Comparison of ENCODE assay signal across 8 cellular contexts in the genomic region with DNA sequence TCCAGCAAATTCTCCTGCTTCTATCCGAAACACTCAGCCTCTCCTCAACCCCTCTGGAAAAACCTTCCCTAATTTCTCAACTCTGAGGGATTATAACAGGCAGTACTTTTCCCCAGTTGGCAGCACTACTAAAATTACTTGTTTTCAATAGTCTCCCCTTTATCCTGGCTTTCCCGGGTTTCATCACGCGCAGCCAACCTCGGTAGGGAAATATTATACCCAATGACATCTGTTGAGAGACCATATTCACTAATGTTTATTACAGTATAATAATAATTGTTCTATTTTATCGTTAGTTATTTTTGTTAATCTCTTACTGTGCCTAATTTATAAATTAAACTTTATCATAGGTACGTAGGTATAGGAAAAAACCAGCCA. TPM values are rescaled to one million over a fixed set of nuclear protein-coding genes. Genes with fewer than 3 reads are reported as not detected.
DNase-seq lines count a peak whose midpoint lies in the region; ATAC-seq lines count a peak whose summit lies in the region.

No MANE protein-coding gene starts in this region.

- H3K27me3 Mint-ChIP-seq in activated T-cell treated with anti-CD3 and anti-CD28 coated beads, Interleukin-2, amount 50 U/mL, for 4 hours (ENCODE audit: low read depth), result no peaks in the 10 kb centered on the region
- H3K27me3 Mint-ChIP-seq in stimulated activated naive CD8-positive, alpha-beta T cell treated with anti-CD3 and anti-CD28 coated beads, Interleukin-15, amount 100 ng/mL, for 72 hours, result no peaks in the 10 kb centered on the region

- peaks cover 5% of the 10 kb centered on the region for H3K4me1 ChIP-seq in iPS-18a (ENCODE audit: control insufficient read depth, low read depth, low read length)

- peaks cover 14% of the 10 kb centered on the region for H3K36me3 ChIP-seq in iPS-18a (ENCODE audit: control insufficient read depth, low read depth, low read length)

- no peaks in the 10 kb centered on the region for H3K27me3 ChIP-seq in iPS-18a (ENCODE audit: control insufficient read depth, insufficient read depth, low read length)

- peak overlapping the region; percentile 100 for H3K4me3 ChIP-seq in iPS-18a (ENCODE audit: low read length)

- peaks cover 18% of the 10 kb centered on the region for H3K4me1 Mint-ChIP-seq in activated T-cell treated with anti-CD3 and anti-CD28 coated beads, Interleukin-2, amount 50 U/mL, for 4 hours (ENCODE audit: low read depth)
- H3K4me1 Mint-ChIP-seq in stimulated activated naive CD8-positive, alpha-beta T cell treated with anti-CD3 and anti-CD28 coated beads, Interleukin-15, amount 100 ng/mL, for 72 hours, result peaks cover 28% of the 10 kb centered on the region

- H3K36me3 Mint-ChIP-seq in activated T-cell treated with anti-CD3 and anti-CD28 coated beads, Interleukin-2, amount 50 U/mL, for 4 hours (ENCODE audit: insufficient read depth), result peaks cover 16% of the 10 kb centered on the region
- H3K36me3 Mint-ChIP-seq in activated naive CD4-positive, alpha-beta T cell treated with anti-CD3 and anti-CD28 coated beads, Interleukin-2, amount 50 U/mL, for 72 hours, result peaks cover 22 to 40% of the 10 kb centered on the region in 2 donors

- no peaks in the 10 kb centered on the region for H3K9me3 ChIP-seq in iPS-18a (ENCODE audit: control insufficient read depth, low read depth, low read length)

- peak overlapping the region; percentile 95 to 99 for H3K27ac Mint-ChIP-seq in activated naive CD4-positive, alpha-beta T cell treated with anti-CD3 and anti-CD28 coated beads, Interleukin-2, amount 50 U/mL, for 72 hours
- H3K27ac Mint-ChIP-seq in stimulated activated naive CD8-positive, alpha-beta T cell treated with anti-CD3 and anti-CD28 coated beads, Interleukin-15, amount 100 ng/mL, for 72 hours, result no peak overlapping the region

- H3K27ac ChIP-seq in iPS-18a (ENCODE audit: low read length), result no peak overlapping the region

- peak overlapping the region; percentile 97 for H3K4me3 Mint-ChIP-seq in activated T-cell treated with anti-CD3 and anti-CD28 coated beads, Interleukin-2, amount 50 U/mL, for 4 hours
- H3K4me3 Mint-ChIP-seq in stimulated activated naive CD8-positive, alpha-beta T cell treated with anti-CD3 and anti-CD28 coated beads, Interleukin-15, amount 100 ng/mL, for 72 hours, result peak overlapping the region; percentile 89 to 97

- ATAC-seq in activated T-cell treated with anti-CD3 and anti-CD28 coated beads, Interleukin-2, amount 50 U/mL, for 4 hours, result no peak
- no peak for ATAC-seq in activated naive CD4-positive, alpha-beta T cell treated with anti-CD3 and anti-CD28 coated beads, Interleukin-2, amount 50 U/mL, for 72 hours
- ATAC-seq in stimulated activated naive CD8-positive, alpha-beta T cell treated with anti-CD3 and anti-CD28 coated beads, Interleukin-15, amount 100 ng/mL, for 72 hours, result no peak
- no peak for ATAC-seq in HG03280 (IDR thresholded peaks at IDR 0.05; ENCODE audit: unreplicated experiment)

- H3K9me3 Mint-ChIP-seq in activated T-cell treated with anti-CD3 and anti-CD28 coated beads, Interleukin-2, amount 50 U/mL, for 4 hours, result no peaks in the 10 kb centered on the region
- no peaks in the 10 kb centered on the region for H3K9me3 Mint-ChIP-seq in activated naive CD4-positive, alpha-beta T cell treated with anti-CD3 and anti-CD28 coated beads, Interleukin-2, amount 50 U/mL, for 72 hours
- no peaks in the 10 kb centered on the region for H3K9me3 Mint-ChIP-seq in stimulated activated naive CD8-positive, alpha-beta T cell treated with anti-CD3 and anti-CD28 coated beads, Interleukin-15, amount 100 ng/mL, for 72 hours

- DNase-seq in activated T-cell treated with anti-CD3 and anti-CD28 coated beads, Interleukin-2, amount 50 U/mL, for 4 hours, result no peak
- no peak for DNase-seq in activated T-cell treated with anti-CD3 and anti-CD28 coated beads, Interleukin-2, amount 50 U/mL, for 1 hour
- DNase-seq in activated naive CD4-positive, alpha-beta T cell treated with anti-CD3 and anti-CD28 coated beads, Interleukin-2, amount 50 U/mL, for 72 hours (ENCODE audit: low spot score in 2 of 2), result no peak
- DNase-seq in stimulated activated naive CD8-positive, alpha-beta T cell treated with anti-CD3 and anti-CD28 coated beads, Interleukin-15, amount 100 ng/mL, for 72 hours, result no peak
- no peak for DNase-seq in SKM-1 treated with dmso at 0.1 percent for 144 hours (lab: John Stamatoyannopoulos, UW; ENCODE audit: unreplicated experiment)
- DNase-seq in NCI-H2081 treated with DMSO at 0.1 percent for 48 hours (lab: John Stamatoyannopoulos, UW), result no peak

- peak overlapping the region; percentile 25 for H3K9ac ChIP-seq in iPS-18a (ENCODE audit: low read length)

RNA-seq across cellular contexts. Expression of a gene that starts 0.3 kb away (rescaled TPM):
- 10 to 100 TPM; 37.5 to 45.7 (median 37.5) TPM for total RNA-seq in activated T-cell treated with anti-CD3 and anti-CD28 coated beads, Interleukin-2, amount 50 U/mL, for 4 hours
- 10 to 100 TPM; 65.9 to 79.3 TPM for total RNA-seq in activated naive CD4-positive, alpha-beta T cell treated with anti-CD3 and anti-CD28 coated beads, Interleukin-2, amount 50 U/mL, for 72 hours

Comparison
In these comparisons a context has a peak if more than half of its experiments do, and no peak if none do; other contexts are left out.
1. H3K27ac Mint-ChIP-seq: peak in activated naive CD4-positive, alpha-beta T cell treated with anti-CD3 and anti-CD28 coated beads, Interleukin-2, amount 50 U/mL, for 72 hours (2 of 2); none in stimulated activated naive CD8-positive, alpha-beta T cell treated with anti-CD3 and anti-CD28 coated beads, Interleukin-15, amount 100 ng/mL, for 72 hours (0 of 2).